In the genomic region with DNA sequence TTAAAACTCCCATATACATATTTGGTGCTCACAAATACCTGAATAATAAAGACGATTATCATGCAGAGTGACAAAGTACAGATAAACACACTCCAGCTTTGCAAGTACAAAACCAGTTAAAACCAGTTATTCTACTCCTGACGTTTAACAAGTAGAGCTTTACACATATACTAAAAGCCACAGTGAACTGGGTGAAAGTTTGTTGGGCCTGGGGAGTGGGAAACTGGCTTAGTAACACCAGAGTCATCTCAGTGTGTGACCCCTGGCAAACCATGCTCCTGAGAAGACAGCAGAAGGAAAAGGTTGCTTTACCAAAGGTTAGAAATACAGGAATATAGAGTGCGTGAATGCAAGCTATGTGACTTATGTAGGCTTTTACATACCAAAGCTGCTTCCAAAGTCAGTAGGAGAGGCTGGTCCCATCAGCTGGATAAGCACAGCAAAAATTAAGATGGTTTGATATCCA, we compare ENCODE assay signal across 13 cellular contexts.
A peak's percentile ranks its signal among the peaks of the same experiment; 100 is the strongest.
DNase-seq lines count a peak whose midpoint lies in the region; ATAC-seq and TF ChIP-seq lines count a peak whose summit lies in the region.
"Had no signal": no experiment of that assay in that cellular context is flagged by ENCODE, and none has a peak within 500 bp of the region (broad histone marks: within the 10 kb centered on the region; RNA-seq: fewer than 3 reads in every experiment).

No MANE protein-coding gene starts in this region.

- peaks cover 2 to 6% of the 10 kb centered on the region in 2 donors for H3K4me1 ChIP-seq in neuronal stem cell (ENCODE audit: control insufficient read depth in 2 of 2, insufficient read depth in 1 of 2, low read depth in 1 of 2, low read length in 2 of 2)

- DNase-seq in EH (ENCODE audit: low read depth): peak; percentile 43
- peak; percentile 22 for DNase-seq in fibroblast of mammary gland (ENCODE audit: low read depth)
- no peak for DNase-seq in neuronal stem cell (ENCODE audit: low spot score)
- DNase-seq in KG1 (lab: John Stamatoyannopoulos, UW): no peak
- DNase-seq in GM19240 (ENCODE audit: insufficient read length, low spot score): no peak
- DNase-seq in OCI-M2 (lab: John Stamatoyannopoulos, UW; ENCODE audit: unreplicated experiment): no peak
- DNase-seq: activated CD8-positive, alpha-beta memory T cell treated with anti-CD3 and anti-CD28 coated beads for 24 hours; activated naive CD4-positive, alpha-beta T cell; erythroblast; NCI-H2171 had no signal

- H3K79me1 ChIP-seq in neuronal stem cell (ENCODE audit: low read depth, low read length): no peaks in the 10 kb centered on the region

- H3K9ac ChIP-seq in neuronal stem cell (ENCODE audit: low read depth, low read length, poor library complexity): no peak overlapping the region

- H2AFZ ChIP-seq in neuronal stem cell (ENCODE audit: low read length): peak overlapping the region; percentile 68

- H3K9me3 ChIP-seq in neuronal stem cell (replicated peaks in 1 of 2; ENCODE audit: control insufficient read depth in 2 of 2, insufficient read depth in 1 of 2, low read depth in 1 of 2, low read length in 2 of 2): peaks cover 0 to 2% of the 10 kb centered on the region in 2 donors

- no peak overlapping the region for H2BK5ac ChIP-seq in neuronal stem cell (ENCODE audit: low read length)

- no peak overlapping the region for H2BK15ac ChIP-seq in neuronal stem cell (ENCODE audit: low read length)

- H3K4me3 ChIP-seq in fibroblast of mammary gland (ENCODE audit: control insufficient read depth, low read depth, low read length) (no peak overlapping the region), neuronal stem cell (ENCODE audit: low read length in 2 of 2) (no peak overlapping the region)

- no peak overlapping the region for H3K18ac ChIP-seq in neuronal stem cell (ENCODE audit: low read length)

- peak overlapping the region; percentile 69 for H3K27ac ChIP-seq in VCaP
- no peak overlapping the region for H3K27ac ChIP-seq in neuronal stem cell (replicated peaks; ENCODE audit: low read length)

- H3K14ac ChIP-seq in neuronal stem cell (ENCODE audit: low read length): no peak overlapping the region

- H2AK5ac ChIP-seq in neuronal stem cell (ENCODE audit: low read depth, low read length): no peak overlapping the region

- no peak overlapping the region for H3K4ac ChIP-seq in neuronal stem cell (ENCODE audit: low read length)

- H3K4me2 ChIP-seq in neuronal stem cell (ENCODE audit: insufficient read depth, low read length, poor library complexity, severe bottlenecking): no peak overlapping the region

- H2BK12ac ChIP-seq in neuronal stem cell (ENCODE audit: low read length): no peak overlapping the region

- no peak overlapping the region for H4K8ac ChIP-seq in neuronal stem cell (ENCODE audit: low read depth, low read length)

- no peak for ATAC-seq in GM19452 (IDR thresholded peaks at IDR 0.05; ENCODE audit: unreplicated experiment)
- ATAC-seq: SK-N-SH treated with all-trans-retinoic acid at 6 μM for 48 hours had no signal

- no peaks in the 10 kb centered on the region for H3K27me3 ChIP-seq in neuronal stem cell (ENCODE audit: control insufficient read depth in 3 of 3, insufficient read depth in 3 of 3, low read depth in 1 of 3, low read length in 3 of 3)

- H3K23ac ChIP-seq in neuronal stem cell (ENCODE audit: low read depth, low read length, poor library complexity): no peak overlapping the region

- H3K36me3 ChIP-seq in neuronal stem cell (replicated peaks in 1 of 2; ENCODE audit: control insufficient read depth in 2 of 2, insufficient read depth in 2 of 2, low read length in 2 of 2): no peaks in the 10 kb centered on the region

- no CpG with 5 or more reads among the region's 3 CpGs for WGBS in neuronal stem cell (ENCODE audit: extremely low coverage in 2 of 2, insufficient read length in 2 of 2, insufficient replicate concordance in 1 of 2), 2 donors

- no peak overlapping the region for H2BK120ac ChIP-seq in neuronal stem cell (ENCODE audit: low read depth, low read length)

- TF ChIP-seq CTCF in VCaP (conservative IDR thresholded peaks at IDR 0.05) (no peak), fibroblast of mammary gland (conservative IDR thresholded peaks at IDR 0.05; ENCODE audit: control insufficient read depth, insufficient read depth, low read depth, low read length) (no peak)

- no peak overlapping the region for H4K91ac ChIP-seq in neuronal stem cell (ENCODE audit: low read depth, low read length, poor library complexity)

Comparison
In these comparisons a context has a peak if more than half of its experiments do, and no peak if none do; other contexts are left out.
1. DNase-seq: peak in EH (single experiment) and fibroblast of mammary gland (single experiment); none in neuronal stem cell (single experiment), KG1 (single experiment), GM19240 (single experiment) and OCI-M2 (single experiment).